Comparison of ENCODE assay signal across 7 cellular contexts in the genomic region with DNA sequence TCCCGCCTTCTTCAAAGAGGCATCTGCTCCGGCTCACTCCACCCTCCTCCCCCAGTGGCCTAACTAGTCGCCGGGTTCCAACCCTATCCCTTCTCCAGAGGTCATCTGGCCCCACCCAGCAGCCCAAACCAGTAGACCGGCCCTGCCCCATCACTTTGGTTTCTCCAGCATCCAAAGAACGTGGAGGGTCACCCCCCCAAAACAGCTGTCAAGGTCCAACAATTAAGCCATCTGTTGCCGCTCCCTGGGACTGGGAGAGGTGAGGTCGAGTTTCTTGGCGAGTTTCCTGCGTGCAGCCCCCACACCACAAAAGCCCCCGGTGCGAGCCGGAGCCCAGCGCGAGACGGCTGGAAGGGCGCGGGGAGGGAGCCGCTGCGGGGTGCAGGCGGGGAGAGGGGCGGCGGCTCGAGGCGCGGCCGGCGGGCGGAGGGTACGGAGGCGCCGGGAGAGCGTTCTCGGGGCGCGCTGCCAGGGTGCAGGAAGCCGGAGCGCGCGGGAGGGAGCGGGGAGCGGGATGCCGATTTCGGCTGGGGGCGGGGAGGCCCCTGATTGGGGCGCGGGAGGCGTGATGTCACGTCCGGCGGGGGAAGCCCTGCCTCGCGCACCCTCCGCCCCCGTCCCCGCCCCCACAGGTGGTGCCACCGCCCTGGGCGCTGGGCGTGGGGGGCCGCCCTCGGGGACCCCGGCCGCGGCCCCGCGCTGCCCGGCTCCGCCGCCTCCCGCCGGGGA. TPM values are rescaled to one million over a fixed set of nuclear protein-coding genes. Genes with fewer than 3 reads are reported as not detected.
DNase-seq lines count a peak whose midpoint lies in the region; ATAC-seq, FAIRE-seq and TF ChIP-seq lines count a peak whose summit lies in the region.

No MANE protein-coding gene starts in this region.

- POLR2A ChIA-PET in H1 (lab: Charles Lee; ENCODE audit: partially characterized antibody), result interaction anchor here (0.8 to 2.1 kb wide), 2 partner anchors 20 kb away, joined by 3 to 12 read pairs; no protein-coding TSS in a partner anchor

- no peak for TF ChIP-seq CTCF in H1 (IDR thresholded peaks at IDR 0.05; ENCODE audit: control extremely low read depth in 1 of 3, insufficient read depth in 1 of 3, low read depth in 1 of 3, low read length in 3 of 3)

- H2AFZ ChIP-seq in H1 (ENCODE audit: low read length) (no peak overlapping the region), mesenchymal stem cell (ENCODE audit: low read depth, low read length) (peak overlapping the region; percentile 57)

- H3K4ac ChIP-seq in H1 (replicated peaks; ENCODE audit: insufficient read length, low read depth, low read length) (no peak overlapping the region), mesenchymal stem cell (ENCODE audit: low read depth in 1 of 2, low read length in 2 of 2) (peak overlapping the region; percentile 54 to 86)

- H3K36me3 Mint-ChIP-seq in activated CD8-positive, alpha-beta memory T cell treated with anti-CD3 and anti-CD28 coated beads, Interleukin-2, amount 10 ng/mL, durations not matched to agents 7 days and 5 days, result no peaks in the 10 kb centered on the region

- peak overlapping the region; percentile 80 to 88 for H3K4me2 ChIP-seq in H1 (ENCODE audit: insufficient read depth in 1 of 2, low read depth in 2 of 2, low read length in 2 of 2)
- H3K4me2 ChIP-seq in mesenchymal stem cell (ENCODE audit: low read length, poor library complexity, severe bottlenecking), result peak overlapping the region; percentile 93

- H3K36me3 ChIP-seq in H1 (ENCODE audit: control insufficient read depth in 2 of 4, insufficient read depth in 4 of 4, low read length in 3 of 4), result no peaks in the 10 kb centered on the region
- H3K36me3 ChIP-seq in mesenchymal stem cell (ENCODE audit: control insufficient read depth in 1 of 2, insufficient read depth in 2 of 2, low read depth in 1 of 2, low read length in 2 of 2), result peaks cover 0 to 4% of the 10 kb centered on the region in 2 experiments

- CTCF ChIA-PET in activated CD8-positive, alpha-beta memory T cell treated with anti-CD3 and anti-CD28 coated beads, Interleukin-2, amount 10 ng/mL, durations not matched to agents 7 days and 5 days (lab: Charles Lee), result interaction anchor here (2.1 kb wide), 1 partner anchor 202 kb away, joined by 12 read pairs; no protein-coding TSS in a partner anchor
- CTCF ChIA-PET in H1 (lab: Charles Lee; ENCODE audit: partially characterized antibody), result no interaction called here

- H3K9ac ChIP-seq in H1 (replicated peaks in 1 of 4; ENCODE audit: extremely low read depth in 1 of 4, low read depth in 3 of 4, low read length in 3 of 4) (no peak overlapping the region), mesenchymal stem cell (ENCODE audit: low read length) (peak overlapping the region; percentile 88)

- 12% methylated on average over 9 of the region's 71 CpGs; no CpG with 5 or more reads in 1 of the 2 experiments for WGBS in H1 (ENCODE audit: extremely low coverage in 1 of 2, insufficient coverage in 1 of 2, insufficient read length in 1 of 2, insufficient replicate concordance in 2 of 2, low coverage in 1 of 2, low lambda C conversion rate in 2 of 2, missing lambda C conversion rate in 1 of 2), 2 experiments
- WGBS in mesenchymal stem cell, result 1% methylated on average over 25 of the region's 71 CpGs

- H4K91ac ChIP-seq in H1 (replicated peaks; ENCODE audit: insufficient read length, low read length) (no peak overlapping the region), mesenchymal stem cell (ENCODE audit: low read length) (peak overlapping the region; percentile 86)

- peak; percentile 61 for ATAC-seq in HG03097 (IDR thresholded peaks at IDR 0.05; ENCODE audit: low FRiP score, unreplicated experiment)
- peak; percentile 86 for ATAC-seq in activated CD8-positive, alpha-beta memory T cell treated with anti-CD3 and anti-CD28 coated beads, Interleukin-2, amount 10 ng/mL, durations not matched to agents 7 days and 5 days

- no peak overlapping the region for H2BK5ac ChIP-seq in H1 (ENCODE audit: low read depth, low read length)
- peak overlapping the region; percentile 49 for H2BK5ac ChIP-seq in mesenchymal stem cell (ENCODE audit: low read depth, low read length, poor library complexity, severe bottlenecking)

- peak overlapping the region; percentile 72 for H3K27ac Mint-ChIP-seq in activated CD8-positive, alpha-beta memory T cell treated with anti-CD3 and anti-CD28 coated beads, Interleukin-2, amount 10 ng/mL, durations not matched to agents 7 days and 5 days

- 0 out of 2 replicates have a peak overlapping the region, but pooled peaks have one; percentile 39 for H2AK5ac ChIP-seq in H1 (ENCODE audit: low read depth, low read length)
- H2AK5ac ChIP-seq in mesenchymal stem cell (ENCODE audit: low read length, severe bottlenecking), result no peak overlapping the region

- H2BK120ac ChIP-seq in H1 (replicated peaks; ENCODE audit: low read depth, low read length), result no peak overlapping the region
- peak overlapping the region; percentile 96 for H2BK120ac ChIP-seq in mesenchymal stem cell (ENCODE audit: low read depth, low read length)

- no peak overlapping the region for H4K8ac ChIP-seq in H1 (ENCODE audit: extremely low read depth, insufficient read depth, low read length)
- H4K8ac ChIP-seq in mesenchymal stem cell (ENCODE audit: low read length), result peak overlapping the region; percentile 53

- peak overlapping the region; percentile 69 for H3K4me3 Mint-ChIP-seq in activated CD8-positive, alpha-beta memory T cell treated with anti-CD3 and anti-CD28 coated beads, Interleukin-2, amount 10 ng/mL, durations not matched to agents 7 days and 5 days

- H2BK12ac ChIP-seq in H1 (ENCODE audit: low read depth, low read length) (no peak overlapping the region), mesenchymal stem cell (ENCODE audit: low read length in 2 of 2) (peak overlapping the region; percentile 51 to 56)

- H3K79me2 ChIP-seq in H1 (ENCODE audit: control insufficient read depth in 1 of 2, insufficient read depth in 2 of 2, low read length in 2 of 2), result peaks cover 0 to 9% of the 10 kb centered on the region in 2 experiments; a peak in 1 of 4 replicates

- H2BK15ac ChIP-seq in H1 (ENCODE audit: low read length) (no peak overlapping the region), mesenchymal stem cell (ENCODE audit: low read depth, poor library complexity, severe bottlenecking) (peak overlapping the region; percentile 93)

- TF ChIP-seq RAD21 in H1 (IDR thresholded peaks at IDR 0.05 in 1 of 2, conservative IDR thresholded peaks at IDR 0.05 in 1 of 2; ENCODE audit: low read depth in 2 of 2, low read length in 2 of 2), result no peak

- no peak overlapping the region for H3K56ac ChIP-seq in H1 (replicated peaks; ENCODE audit: insufficient read length, low read depth, low read length)

- H3K9me3 Mint-ChIP-seq in activated CD8-positive, alpha-beta memory T cell treated with anti-CD3 and anti-CD28 coated beads, Interleukin-2, amount 10 ng/mL, durations not matched to agents 7 days and 5 days (ENCODE audit: low read depth), result no peaks in the 10 kb centered on the region

- peak; percentile 81 for DNase-seq in GM18507 (ENCODE audit: extremely low spot score, insufficient read length, low read depth)
- DNase-seq in NCI-H69 (lab: John Stamatoyannopoulos, UW), result peak; percentile 91
- peak; percentile 94 for DNase-seq in activated CD8-positive, alpha-beta memory T cell treated with anti-CD3 and anti-CD28 coated beads, Interleukin-2, amount 10 ng/mL, durations not matched to agents 7 days and 5 days
- peak in 1 of 2 experiments; percentile 95 for DNase-seq in H1 (ENCODE audit: low read depth in 1 of 2, low spot score in 2 of 2)
- peak; percentile 83 for DNase-seq in mesenchymal stem cell
- DNase-seq in stimulated activated CD8-positive, alpha-beta memory T cell treated with anti-CD3 and anti-CD28 coated beads, Interleukin-12 subunit alpha, Interleukin-12 subunit beta, amount 100 ng/mL, for 24 hours (ENCODE audit: extremely low read depth), result peak; percentile 70

- FAIRE-seq in GM18507 (lab: Jason Lieb, UNC) (no peak), H1 (lab: Jason Lieb, UNC) (no peak)

- H3K79me1 ChIP-seq in H1 (ENCODE audit: low read depth, low read length) (no peaks in the 10 kb centered on the region; the same call in 1 of the 2 replicates), mesenchymal stem cell (replicated peaks; ENCODE audit: low read length, poor library complexity, severe bottlenecking) (peaks cover 33% of the 10 kb centered on the region)

- H3K14ac ChIP-seq in H1 (ENCODE audit: insufficient read length) (no peak overlapping the region), mesenchymal stem cell (ENCODE audit: low read length in 2 of 2) (no peak overlapping the region)

- H3K4me3 ChIP-seq in H1 (ENCODE audit: extremely low read depth in 1 of 4, insufficient read depth in 2 of 4, low read depth in 3 of 4, low read length in 4 of 4) (peak overlapping the region; percentile 56 to 93 (median 66)), mesenchymal stem cell (ENCODE audit: insufficient read depth in 1 of 2, low read depth in 1 of 2, low read length in 2 of 2) (peak overlapping the region; percentile 71 to 84)

- peaks cover 5% of the 10 kb centered on the region for H3K4me1 Mint-ChIP-seq in activated CD8-positive, alpha-beta memory T cell treated with anti-CD3 and anti-CD28 coated beads, Interleukin-2, amount 10 ng/mL, durations not matched to agents 7 days and 5 days

- H3K18ac ChIP-seq in H1 (ENCODE audit: extremely low read depth, low read length), result peak overlapping the region; percentile 32; the same call in 1 of the 2 replicates
- peak overlapping the region; percentile 92 to 93 for H3K18ac ChIP-seq in mesenchymal stem cell (ENCODE audit: low read depth in 1 of 2, low read length in 2 of 2)

- no peak overlapping the region for H4K5ac ChIP-seq in H1 (ENCODE audit: insufficient read length, low read depth, low read length)

- H4K20me1 ChIP-seq in H1 (replicated peaks in 1 of 2; ENCODE audit: control insufficient read depth in 1 of 2, insufficient read depth in 2 of 2, low read length in 2 of 2), result peaks cover 22 to 24% of the 10 kb centered on the region in 2 experiments

- H2BK20ac ChIP-seq in H1 (ENCODE audit: low read length), result no peak overlapping the region

- no peak overlapping the region for H3K23ac ChIP-seq in H1 (ENCODE audit: insufficient read length)
- peak overlapping the region in 1 of 2 experiments; percentile 60 for H3K23ac ChIP-seq in mesenchymal stem cell (ENCODE audit: low read length in 2 of 2)

- H3K27ac ChIP-seq in H1 (ENCODE audit: low read depth, low read length) (no peak overlapping the region), mesenchymal stem cell (ENCODE audit: low read length, poor library complexity, severe bottlenecking) (no peak overlapping the region)

- H3K27me3 Mint-ChIP-seq in activated CD8-positive, alpha-beta memory T cell treated with anti-CD3 and anti-CD28 coated beads, Interleukin-2, amount 10 ng/mL, durations not matched to agents 7 days and 5 days, result peaks cover 16% of the 10 kb centered on the region

- H3K27me3 ChIP-seq in H1 (replicated peaks in 1 of 4; ENCODE audit: control insufficient read depth in 3 of 4, extremely low read depth in 1 of 4, insufficient read depth in 3 of 4, low read length in 3 of 4) (peaks cover 14 to 36% (median 23%) of the 10 kb centered on the region in 4 experiments), mesenchymal stem cell (ENCODE audit: control insufficient read depth in 1 of 2, insufficient read depth in 1 of 2, low read length in 2 of 2) (peaks cover 0 to 4% of the 10 kb centered on the region in 2 experiments)

- H3K9me3 ChIP-seq in H1 (ENCODE audit: insufficient read depth in 2 of 2, low read depth in 1 of 2, low read length in 1 of 2) (no peaks in the 10 kb centered on the region), mesenchymal stem cell (ENCODE audit: control insufficient read depth, low read length) (no peaks in the 10 kb centered on the region)

- H3K4me1 ChIP-seq in H1 (replicated peaks in 1 of 4; ENCODE audit: control insufficient read depth in 3 of 4, insufficient read depth in 4 of 4, low read length in 3 of 4), result peaks cover 0 to 16% (median 1%) of the 10 kb centered on the region in 4 experiments; a peak in 6 of 7 replicates
- peaks cover 37% of the 10 kb centered on the region for H3K4me1 ChIP-seq in mesenchymal stem cell (ENCODE audit: control insufficient read depth, insufficient read depth, low read depth, low read length)

- no peak for TF ChIP-seq EP300 in H1 (IDR thresholded peaks at IDR 0.05; ENCODE audit: borderline replicate concordance in 1 of 2, low read depth in 2 of 2, low read length in 2 of 2)

- peaks cover 7% of the 10 kb centered on the region; the same call in 1 of the 2 replicates for H3K23me2 ChIP-seq in H1 (ENCODE audit: low read depth, low read length)

- no peak for TF ChIP-seq POLR2A in H1 (IDR thresholded peaks at IDR 0.05; ENCODE audit: control extremely low read depth in 1 of 2, low read depth in 2 of 2, low read length in 2 of 2)

RNA-seq across cellular contexts. Expression of a gene that starts 0.6 kb away (rescaled TPM):
- 1 to 10 TPM; 3.2 to 4.5 TPM for total RNA-seq in activated CD8-positive, alpha-beta memory T cell treated with anti-CD3 and anti-CD28 coated beads, Interleukin-2, amount 10 ng/mL, durations not matched to agents 7 days and 5 days
- total RNA-seq in H1 (2021; fragmentation: NEBNext Ultra II Directional; extraction: Animal tissue kit (Norgen Biotek cat#: 25700)), result 28.3 and 31.9 TPM in 2 replicates
- 21.9 and 30.2 TPM in 2 replicates for polyA plus RNA-seq in H1 (2011; rRNA removed)
- 22.1 TPM for polyA plus RNA-seq in H1 (2011; cell fraction: cytosol; rRNA removed)
- 47.6 TPM for polyA plus RNA-seq in H1 (2011; cell fraction: nucleus; rRNA removed)
- polyA plus RNA-seq in H1 (2012, experiment 1 of 2), result 18.4 to 31.5 TPM (median 29.5 TPM) in 4 replicates
- 27.9 TPM for polyA plus RNA-seq in H1 (2012, experiment 2 of 2)
- 42.0 TPM for polyA plus RNA-seq in H1 (2013, experiment 1 of 2)
- polyA plus RNA-seq in H1 (2013, experiment 2 of 2), result 37.4 TPM
- 14.3 and 16.0 TPM in 2 replicates for polyA minus RNA-seq in H1 (2011; rRNA and poly(A)+ RNA removed)
- polyA minus RNA-seq in H1 (2011; cell fraction: cytosol; rRNA and poly(A)+ RNA removed), result 29.2 TPM
- polyA minus RNA-seq in H1 (2011; cell fraction: nucleus; rRNA and poly(A)+ RNA removed), result 22.9 TPM
- polyA plus RNA-seq in mesenchymal stem cell (2013, experiment 1 of 2), result 65.7 TPM
- 65.6 TPM for polyA plus RNA-seq in mesenchymal stem cell (2013, experiment 2 of 2)
